8 cellular contexts compared by ENCODE assay signal in genomic region chr18:55343396-55344073, GRCh38.
DNase-seq lines count a peak whose midpoint lies in the region; ATAC-seq and TF ChIP-seq lines count a peak whose summit lies in the region.

No MANE protein-coding gene starts in this region.

- TF ChIP-seq CTCF in choroid plexus epithelial cell (conservative IDR thresholded peaks at IDR 0.05; ENCODE audit: low read depth, low read length): peak; percentile 66
- peak; percentile 80 for TF ChIP-seq CTCF in osteocyte (IDR thresholded peaks at IDR 0.05)

- peaks cover 3% of the 10 kb centered on the region for H3K36me3 Mint-ChIP-seq in osteocyte (ENCODE audit: unreplicated experiment)
- H3K36me3 Mint-ChIP-seq in activated naive CD8-positive, alpha-beta T cell treated with anti-CD3 and anti-CD28 coated beads, Interleukin-2, amount 50 U/mL, for 24 hours (ENCODE audit: low read depth): no peaks in the 10 kb centered on the region

- H3K9me3 Mint-ChIP-seq in osteocyte (ENCODE audit: unreplicated experiment): no peaks in the 10 kb centered on the region
- H3K9me3 Mint-ChIP-seq in activated naive CD8-positive, alpha-beta T cell treated with anti-CD3 and anti-CD28 coated beads, Interleukin-2, amount 50 U/mL, for 24 hours: no peaks in the 10 kb centered on the region

- peaks cover 9% of the 10 kb centered on the region for H3K4me1 Mint-ChIP-seq in osteocyte (ENCODE audit: unreplicated experiment)
- no peaks in the 10 kb centered on the region for H3K4me1 Mint-ChIP-seq in activated naive CD8-positive, alpha-beta T cell treated with anti-CD3 and anti-CD28 coated beads, Interleukin-2, amount 50 U/mL, for 24 hours

- no peak overlapping the region for H3K4me3 Mint-ChIP-seq in osteocyte (ENCODE audit: unreplicated experiment)
- H3K4me3 Mint-ChIP-seq in activated naive CD8-positive, alpha-beta T cell treated with anti-CD3 and anti-CD28 coated beads, Interleukin-2, amount 50 U/mL, for 24 hours: no peak overlapping the region

- ATAC-seq in GM21528 (IDR thresholded peaks at IDR 0.05; ENCODE audit: low FRiP score, unreplicated experiment) (peak; percentile 55), HG03571 (IDR thresholded peaks at IDR 0.05; ENCODE audit: unreplicated experiment) (no peak)
- no peak for ATAC-seq in activated naive CD8-positive, alpha-beta T cell treated with anti-CD3 and anti-CD28 coated beads, Interleukin-2, amount 50 U/mL, for 24 hours

- DNase-seq in DMS114 treated with DMSO at 0.1 percent for 48 hours (lab: John Stamatoyannopoulos, UW; ENCODE audit: unreplicated experiment) (peak; percentile 1), NCI-H1105 (lab: John Stamatoyannopoulos, UW) (peak; percentile 13), choroid plexus epithelial cell (ENCODE audit: low read depth) (peak; percentile 73), osteocyte (ENCODE audit: extremely low spot score, unreplicated experiment) (no peak)
- no peak for DNase-seq in activated naive CD8-positive, alpha-beta T cell treated with anti-CD3 and anti-CD28 coated beads, Interleukin-2, amount 50 U/mL, for 24 hours
- DNase-seq in activated naive CD4-positive, alpha-beta T cell treated with anti-CD3 and anti-CD28 coated beads, Interleukin-2, amount 50 U/mL, for 16 hours: no peak

- H3K4me3 ChIP-seq in choroid plexus epithelial cell (ENCODE audit: low read depth, low read length): no peak overlapping the region

- H3K27ac Mint-ChIP-seq in osteocyte (ENCODE audit: unreplicated experiment): peak overlapping the region; percentile 8
- H3K27ac Mint-ChIP-seq in activated naive CD8-positive, alpha-beta T cell treated with anti-CD3 and anti-CD28 coated beads, Interleukin-2, amount 50 U/mL, for 24 hours: no peak overlapping the region

- H3K27me3 Mint-ChIP-seq in osteocyte (ENCODE audit: unreplicated experiment): no peaks in the 10 kb centered on the region
- H3K27me3 Mint-ChIP-seq in activated naive CD8-positive, alpha-beta T cell treated with anti-CD3 and anti-CD28 coated beads, Interleukin-2, amount 50 U/mL, for 24 hours: no peaks in the 10 kb centered on the region

Comparison
In these comparisons a context has a peak if more than half of its experiments do, and no peak if none do; other contexts are left out.
1. DNase-seq: peak in DMS114 treated with DMSO at 0.1 percent for 48 hours (single experiment), NCI-H1105 (single experiment) and choroid plexus epithelial cell (single experiment); none in osteocyte (single experiment), activated naive CD8-positive, alpha-beta T cell treated with anti-CD3 and anti-CD28 coated beads, Interleukin-2, amount 50 U/mL, for 24 hours (single experiment) and activated naive CD4-positive, alpha-beta T cell treated with anti-CD3 and anti-CD28 coated beads, Interleukin-2, amount 50 U/mL, for 16 hours (single experiment).